ENCODE assay signal across 12 cellular contexts in genomic region chr3:170622369-170623159, GRCh38. TPM values are rescaled to one million over a fixed set of nuclear protein-coding genes. Genes with fewer than 3 reads are reported as not detected.
A peak's percentile ranks its signal among the peaks of the same experiment; 100 is the strongest.
DNase-seq lines count a peak whose midpoint lies in the region; TF ChIP-seq lines count a peak whose summit lies in the region.
"Had no signal": no experiment of that assay in that cellular context is flagged by ENCODE, and none has a peak within 500 bp of the region (broad histone marks: within the 10 kb centered on the region; RNA-seq: fewer than 3 reads in every experiment).

No MANE protein-coding gene starts in this region.

- peaks cover 0 to 17% (median 5%) of the 10 kb centered on the region in 3 donors for H3K27me3 Mint-ChIP-seq in immature natural killer cell (ENCODE audit: low read depth in 3 of 3)
- H3K27me3 Mint-ChIP-seq: progenitor cell of endocrine pancreas had no signal

- no peak for TF ChIP-seq CTCF in HEK293 (tag by site-specific recombination; IDR thresholded peaks at IDR 0.05)
- TF ChIP-seq CTCF in WERI-Rb-1 (IDR thresholded peaks at IDR 0.05; ENCODE audit: low read depth, low read length), result 0 out of 2 replicates have a peak, but pooled peaks have one; percentile 13
- TF ChIP-seq CTCF in hepatocyte (IDR thresholded peaks at IDR 0.05; ENCODE audit: poor library complexity), result peak; percentile 7

- POLR2A ChIA-PET in HEK293 (lab: Yijun Ruan, JAX), result interaction anchor here (0.7 kb wide), 1 partner anchor 107 kb away, joined by 3 read pairs; no protein-coding TSS in a partner anchor

- H3K4me3 Mint-ChIP-seq in immature natural killer cell, result no peak overlapping the region
- H3K4me3 Mint-ChIP-seq: stimulated activated naive B cell treated with anti-CD40 and anti-IgM and Interleukin-4, amounts not matched to agents 10 μg/mL and 1 μg/mL and 100 μg/mL, for 72 hours; T-cell had no signal

- H3K36me3 ChIP-seq in HEK293 (ENCODE audit: control insufficient read depth in 2 of 2, insufficient read depth in 1 of 2, low read length in 2 of 2), result no peaks in the 10 kb centered on the region
- H3K36me3 ChIP-seq in WERI-Rb-1, result no peaks in the 10 kb centered on the region
- H3K36me3 ChIP-seq in hepatocyte (replicated peaks; ENCODE audit: insufficient read depth, low read depth), result no peaks in the 10 kb centered on the region

- H3K4me1 ChIP-seq in HEK293 (ENCODE audit: control insufficient read depth, insufficient read depth, low read length) (no peaks in the 10 kb centered on the region), hepatocyte (ENCODE audit: insufficient read depth) (peaks cover 10% of the 10 kb centered on the region)
- H3K4me1 ChIP-seq: foreskin keratinocyte had no signal

- H2AFZ ChIP-seq in hepatocyte, result no peak overlapping the region

- WGBS in hepatocyte (ENCODE audit: low lambda C conversion rate, missing lambda C conversion rate), result 43% methylated on average over 5 of the region's 5 CpGs

- H3K27me3 ChIP-seq in WERI-Rb-1 (ENCODE audit: insufficient read depth, low read depth, severe bottlenecking), result no peaks in the 10 kb centered on the region
- H3K27me3 ChIP-seq in hepatocyte, result no peaks in the 10 kb centered on the region
- H3K27me3 ChIP-seq: foreskin keratinocyte had no signal

- H3K4me2 ChIP-seq in hepatocyte, result peak overlapping the region; percentile 28

- H3K4me1 Mint-ChIP-seq in immature natural killer cell, result no peaks in the 10 kb centered on the region
- H3K4me1 Mint-ChIP-seq: stimulated activated naive B cell treated with anti-CD40 and anti-IgM and Interleukin-4, amounts not matched to agents 10 μg/mL and 1 μg/mL and 100 μg/mL, for 72 hours; T-cell had no signal

- no peaks in the 10 kb centered on the region for H3K79me2 ChIP-seq in hepatocyte

- H3K9me3 Mint-ChIP-seq in immature natural killer cell, result peaks cover 0 to 5% (median 0%) of the 10 kb centered on the region in 6 donors

- CTCF ChIA-PET in HEK293 (lab: Yijun Ruan, JAX), result no interaction called here

- no peaks in the 10 kb centered on the region for H3K36me3 Mint-ChIP-seq in immature natural killer cell
- H3K36me3 Mint-ChIP-seq: T-cell had no signal

- H3K4me3 ChIP-seq in HEK293 (ENCODE audit: low read depth, low read length), result no peak overlapping the region
- H3K4me3 ChIP-seq in WERI-Rb-1 (ENCODE audit: low read depth, low read length), result peak overlapping the region; percentile 20; the same call in 1 of the 2 replicates
- no peak overlapping the region for H3K4me3 ChIP-seq in hepatocyte

- H3K9me3 ChIP-seq in HEK293 (ENCODE audit: control insufficient read depth, insufficient read depth, low read depth, low read length) (no peaks in the 10 kb centered on the region), WERI-Rb-1 (ENCODE audit: severe bottlenecking) (no peaks in the 10 kb centered on the region), hepatocyte (ENCODE audit: low read depth) (no peaks in the 10 kb centered on the region)

- DNase-seq in WERI-Rb-1 (peak; percentile 80), hepatocyte (ENCODE audit: low spot score) (peak; percentile 80), stromal cell of bone marrow (ENCODE audit: low read depth) (peak; percentile 69), iPS-NIHi11 (ENCODE audit: low spot score) (no peak), immature natural killer cell (no peak)
- DNase-seq in activated T-cell treated with anti-CD3 and anti-CD28 coated beads, Interleukin-2, amount 50 U/mL, for 1 hour, result no peak
- DNase-seq: activated effector memory CD4-positive, alpha-beta T cell treated with Interleukin-2 at 50 U/mL for 16 hours; stimulated activated naive B cell treated with anti-CD40 and anti-IgM and Interleukin-4, amounts not matched to agents 10 μg/mL and 1 μg/mL and 100 μg/mL, for 72 hours; T-cell had no signal

- no peak overlapping the region for H3K27ac Mint-ChIP-seq in immature natural killer cell
- H3K27ac Mint-ChIP-seq: progenitor cell of endocrine pancreas; stimulated activated naive B cell treated with anti-CD40 and anti-IgM and Interleukin-4, amounts not matched to agents 10 μg/mL and 1 μg/mL and 100 μg/mL, for 72 hours; T-cell had no signal

- no peaks in the 10 kb centered on the region for H3K9me2 ChIP-seq in hepatocyte (replicated peaks; ENCODE audit: insufficient read depth)

- no peaks in the 10 kb centered on the region for H4K20me1 ChIP-seq in hepatocyte (ENCODE audit: insufficient read depth, poor library complexity, severe bottlenecking)

- H3K27ac ChIP-seq in HEK293 (ENCODE audit: extremely low read depth, low read depth, low read length) (no peak overlapping the region), WERI-Rb-1 (peak overlapping the region; percentile 43), hepatocyte (peak overlapping the region; percentile 44)
- H3K27ac ChIP-seq: foreskin keratinocyte had no signal

TF ChIP-seq in HEK293, 187 proteins besides CTCF, POLR2A, EP300 and RAD21:
- TF ChIP-seq ZNF133 (tag by site-specific recombination; IDR thresholded peaks at IDR 0.05) (no peak), KLF1 (tag by site-specific recombination; IDR thresholded peaks at IDR 0.05) (peak; percentile 17; the same call in 1 of the 2 replicates), EGR2 (tag by site-specific recombination; IDR thresholded peaks at IDR 0.05; ENCODE audit: low read depth) (no peak), ZBTB10 (tag by site-specific recombination; IDR thresholded peaks at IDR 0.05) (no peak), ZNF704 (tag by site-specific recombination; IDR thresholded peaks at IDR 0.05) (no peak)

RNA-seq across cellular contexts. Expression of gene SLC7A14, which starts 36.7 kb away (rescaled TPM):
- 0.08 and 0.10 TPM in 2 replicates for total RNA-seq in hepatocyte
- polyA plus RNA-seq in hepatocyte, result not detected in 2 replicates
- not detected for polyA plus RNA-seq in immature natural killer cell
- total RNA-seq: T-cell had no signal
- polyA plus RNA-seq: foreskin keratinocyte had no signal

Comparison
In these comparisons a context has a peak if more than half of its experiments do, and no peak if none do; other contexts are left out.
1. DNase-seq: peak in WERI-Rb-1 (single experiment), hepatocyte (single experiment) and stromal cell of bone marrow (single experiment); none in iPS-NIHi11 (single experiment), immature natural killer cell (0 of 3) and activated T-cell treated with anti-CD3 and anti-CD28 coated beads, Interleukin-2, amount 50 U/mL, for 1 hour (single experiment).